In genomic region chr10:22672594-22673392, GRCh38 we compare ENCODE assay signal across 15 cellular contexts. TPM values are rescaled to one million over a fixed set of nuclear protein-coding genes. Genes with fewer than 3 reads are reported as not detected.
DNase-seq lines count a peak whose midpoint lies in the region; ATAC-seq and TF ChIP-seq lines count a peak whose summit lies in the region.
"Had no signal": no experiment of that assay in that cellular context is flagged by ENCODE, and none has a peak within 500 bp of the region (broad histone marks: within the 10 kb centered on the region; RNA-seq: fewer than 3 reads in every experiment).

No MANE protein-coding gene starts in this region.

- TF ChIP-seq EP300 in stomach (IDR thresholded peaks at IDR 0.05) = no peak

- H3K27me3 Mint-ChIP-seq in stimulated activated naive CD8-positive, alpha-beta T cell treated with anti-CD3 and anti-CD28 coated beads, Interleukin-15, Interleukin-2, amounts not matched to agents 100 ng/mL and 50 ng/mL, for 24 hours = no peaks in the 10 kb centered on the region
- no peaks in the 10 kb centered on the region for H3K27me3 Mint-ChIP-seq in WTC11 (ENCODE audit: low read depth)
- H3K27me3 Mint-ChIP-seq: activated naive CD4-positive, alpha-beta T cell treated with anti-CD3 and anti-CD28 coated beads, Interleukin-2, amount 10 ng/mL, durations not matched to agents 7 days and 5 days had no signal

- H3K4me3 ChIP-seq in stomach = no peak overlapping the region
- H3K4me3 ChIP-seq: upper lobe of left lung had no signal

- no peaks in the 10 kb centered on the region for H3K36me3 ChIP-seq in stomach
- H3K36me3 ChIP-seq: upper lobe of left lung had no signal

- no peak for DNase-seq in stimulated activated naive CD8-positive, alpha-beta T cell treated with anti-CD3 and anti-CD28 coated beads, Interleukin-15, Interleukin-2, amounts not matched to agents 100 U/mL and 50 U/mL, for 24 hours
- DNase-seq in WTC11 (ENCODE audit: low spot score) (no peak), erythroblast (lab: John Stamatoyannopoulos, UW) (peak; percentile 74), CD1c-positive myeloid dendritic cell (ENCODE audit: extremely low spot score) (no peak), A172 (ENCODE audit: low spot score) (no peak), stomach (no peak)
- DNase-seq: activated CD4-positive, alpha-beta T cell treated with anti-CD3 and anti-CD28 coated beads, Interleukin-2, amount 50 U/mL, for 48 hours; activated naive CD4-positive, alpha-beta T cell treated with anti-CD3 and anti-CD28 coated beads, Interleukin-2, amount 10 ng/mL, durations not matched to agents 7 days and 5 days; mesendoderm; nucleus accumbens; stimulated activated CD4-positive, alpha-beta T cell treated with anti-CD3 and anti-CD28 coated beads, Interleukin-2, amount 100 ng/mL, for 48 hours; stimulated activated CD8-positive, alpha-beta memory T cell treated with anti-CD3 and anti-CD28 coated beads, Interleukin-4, amount 100 ng/mL, for 48 hours; upper lobe of left lung had no signal

- POLR2A ChIA-PET in WTC11 (lab: Charles Lee) = interaction anchor here (0.7 to 1.0 kb wide), 2 partner anchors 41 to 95 kb away, joined by 3 read pairs; no protein-coding TSS in a partner anchor

- 61 to 76% (median 71%) methylated on average over 7 of the region's 7 CpGs for WGBS in stomach, 5 donors

- ATAC-seq in stimulated activated naive CD8-positive, alpha-beta T cell treated with anti-CD3 and anti-CD28 coated beads, Interleukin-15, Interleukin-2, amounts not matched to agents 100 U/mL and 50 U/mL, for 24 hours = no peak
- ATAC-seq in WTC11 (no peak), GM19467 (IDR thresholded peaks at IDR 0.05; ENCODE audit: unreplicated experiment) (no peak)

- TF ChIP-seq CTCF in WTC11 (IDR thresholded peaks at IDR 0.05) (no peak), stomach (IDR thresholded peaks at IDR 0.05) (no peak)

- H3K27ac ChIP-seq in stomach = no peak overlapping the region
- H3K27ac ChIP-seq: upper lobe of left lung had no signal

- CTCF ChIA-PET in WTC11 (lab: Charles Lee) = no interaction called here

- H3K27ac Mint-ChIP-seq in stimulated activated naive CD8-positive, alpha-beta T cell treated with anti-CD3 and anti-CD28 coated beads, Interleukin-15, Interleukin-2, amounts not matched to agents 100 ng/mL and 50 ng/mL, for 24 hours = peak overlapping the region; percentile 82
- H3K27ac Mint-ChIP-seq in WTC11 = peak overlapping the region; percentile 93

- H3K4me1 Mint-ChIP-seq in stimulated activated naive CD8-positive, alpha-beta T cell treated with anti-CD3 and anti-CD28 coated beads, Interleukin-15, Interleukin-2, amounts not matched to agents 100 ng/mL and 50 ng/mL, for 24 hours (ENCODE audit: low read depth) = peaks cover 97% of the 10 kb centered on the region
- H3K4me1 Mint-ChIP-seq in WTC11 = peaks cover 90% of the 10 kb centered on the region

- H3K9me3 ChIP-seq in stomach = no peaks in the 10 kb centered on the region
- H3K9me3 ChIP-seq: upper lobe of left lung had no signal

- H3K4me1 ChIP-seq in stomach = peaks cover 0 to 83% (median 22%) of the 10 kb centered on the region in 4 donors

- H3K4me3 Mint-ChIP-seq in stimulated activated naive CD8-positive, alpha-beta T cell treated with anti-CD3 and anti-CD28 coated beads, Interleukin-15, Interleukin-2, amounts not matched to agents 100 ng/mL and 50 ng/mL, for 24 hours = peak overlapping the region; percentile 60
- H3K4me3 Mint-ChIP-seq in WTC11 = peak overlapping the region; percentile 11
- H3K4me3 Mint-ChIP-seq: activated naive CD4-positive, alpha-beta T cell treated with anti-CD3 and anti-CD28 coated beads, Interleukin-2, amount 10 ng/mL, durations not matched to agents 7 days and 5 days had no signal

- peaks cover 10% of the 10 kb centered on the region for H3K36me3 Mint-ChIP-seq in stimulated activated naive CD8-positive, alpha-beta T cell treated with anti-CD3 and anti-CD28 coated beads, Interleukin-15, Interleukin-2, amounts not matched to agents 100 ng/mL and 50 ng/mL, for 24 hours (ENCODE audit: low read depth)
- H3K36me3 Mint-ChIP-seq in WTC11 = no peaks in the 10 kb centered on the region

- peak; percentile 67 for TF ChIP-seq POLR2A in erythroblast (IDR thresholded peaks at IDR 0.05; ENCODE audit: low read length)
- no peak for TF ChIP-seq POLR2A in stomach (IDR thresholded peaks at IDR 0.05)

- no peaks in the 10 kb centered on the region for H3K9me3 Mint-ChIP-seq in stimulated activated naive CD8-positive, alpha-beta T cell treated with anti-CD3 and anti-CD28 coated beads, Interleukin-15, Interleukin-2, amounts not matched to agents 100 ng/mL and 50 ng/mL, for 24 hours
- H3K9me3 Mint-ChIP-seq in WTC11 = no peaks in the 10 kb centered on the region
- H3K9me3 Mint-ChIP-seq: activated naive CD4-positive, alpha-beta T cell treated with anti-CD3 and anti-CD28 coated beads, Interleukin-2, amount 10 ng/mL, durations not matched to agents 7 days and 5 days had no signal

- intact Hi-C loops in stomach (cut with DNase I; ENCODE audit: low total_unique reads) = no loop called here

- no peaks in the 10 kb centered on the region for H3K27me3 ChIP-seq in stomach
- H3K27me3 ChIP-seq: upper lobe of left lung had no signal

TF ChIP-seq in WTC11, 78 proteins besides CTCF, POLR2A, EP300 and RAD21:
- no peak for TF ChIP-seq MLX (CRISPR knock-in tag; IDR thresholded peaks at IDR 0.05)
- TF ChIP-seq MAX (CRISPR knock-in tag; IDR thresholded peaks at IDR 0.05) = no peak
- TF ChIP-seq SMAD4 (CRISPR knock-in tag; IDR thresholded peaks at IDR 0.05) = no peak
- no peak for TF ChIP-seq ZNF219 (CRISPR knock-in tag; IDR thresholded peaks at IDR 0.05; ENCODE audit: borderline replicate concordance)
- no peak for TF ChIP-seq FOXP1 (CRISPR knock-in tag; IDR thresholded peaks at IDR 0.05; ENCODE audit: borderline replicate concordance)
- TF ChIP-seq ESRRA (CRISPR knock-in tag; IDR thresholded peaks at IDR 0.05; ENCODE audit: borderline replicate concordance) = no peak

RNA-seq across cellular contexts. Expression of gene PIP4K2A, which starts 41.6 kb away (rescaled TPM):
- total RNA-seq in WTC11 (2021) = 37.8 to 47.5 TPM (median 44.5 TPM) in 3 replicates
- 74.9 and 92.5 TPM in 2 replicates for total RNA-seq in A172 (2014; rRNA removed; shearing (Covaris generic))
- total RNA-seq in stomach = 10 to 100 TPM in 4 of 5 donors, 1 to 10 TPM in 1; 6.7 to 61.3 (median 18.3) TPM
- polyA plus RNA-seq in stomach = 10 to 100 TPM in 1 of 3 donors, 1 to 10 TPM in 2; 8.0 to 12.1 (median 9.4) TPM

Comparison
In these comparisons a context has a peak if more than half of its experiments do, and no peak if none do; other contexts are left out.
1. DNase-seq: peak in erythroblast (2 of 2); none in stimulated activated naive CD8-positive, alpha-beta T cell treated with anti-CD3 and anti-CD28 coated beads, Interleukin-15, Interleukin-2, amounts not matched to agents 100 U/mL and 50 U/mL, for 24 hours (single experiment), WTC11 (single experiment), CD1c-positive myeloid dendritic cell (single experiment), A172 (single experiment) and stomach (single experiment).